7 cellular contexts compared by ENCODE assay signal in genomic region chr19:34049944-34050343, GRCh38.
"Had no signal": no experiment of that assay in that cellular context is flagged by ENCODE, and none has a peak within 500 bp of the region (broad histone marks: within the 10 kb centered on the region; RNA-seq: fewer than 3 reads in every experiment).

No MANE protein-coding gene starts in this region.

- ATAC-seq: HepG2 had no signal

- DNase-seq: IMR-90, KBM-7, KG1 had no signal

- FAIRE-seq: HepG2, HTR-8/SVneo had no signal

- H3K4me2 ChIP-seq: KMS-11 had no signal

- H3K27ac ChIP-seq: HL-60, KMS-11 had no signal

- H3K9ac ChIP-seq: KMS-11 had no signal
